In the genomic region with DNA sequence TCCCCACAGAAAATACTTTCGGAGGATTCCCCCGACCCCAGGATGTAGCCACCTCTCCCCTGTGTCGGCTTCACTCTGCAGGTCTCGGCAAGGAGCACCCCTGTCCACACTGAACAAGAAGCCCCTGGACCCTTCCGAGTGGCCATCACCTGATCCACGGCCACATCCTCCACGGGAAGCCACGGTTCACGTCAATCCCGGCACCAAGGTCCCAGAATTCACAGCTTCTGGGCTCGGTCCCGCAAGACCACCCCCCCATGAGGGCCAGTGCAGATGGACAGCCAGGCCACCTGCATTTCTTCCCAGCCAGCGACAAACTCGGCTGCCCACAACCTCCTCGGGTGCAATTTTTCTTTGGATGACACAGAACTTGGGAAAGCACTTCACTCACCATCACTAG, we compare ENCODE assay signal across 23 cellular contexts.
"Had no signal": no experiment of that assay in that cellular context is flagged by ENCODE, and none has a peak within 500 bp of the region (broad histone marks: within the 10 kb centered on the region; RNA-seq: fewer than 3 reads in every experiment).

No MANE protein-coding gene starts in this region.

- H3K9me3 ChIP-seq: MG63, SJCRH30 had no signal

- H3K36me3 ChIP-seq: MG63, SJCRH30 had no signal

- ATAC-seq: HepG2, Panc1, PC-3, SK-N-SH treated with all-trans-retinoic acid at 6 μM for 48 hours had no signal

- DNase-seq: IMR-90, Karpas-422, KG1, MG63, NCI-H1105 treated with DMSO at 0.1 percent for 48 hours, NCI-H1417 treated with DMSO at 0.1 percent for 48 hours, NCI-H187, NCI-H2029, NCI-H2081 treated with DMSO at 0.1 percent for 48 hours, NCI-H2171, NCI-H226, NCI-H446, NCI-H510A, NCI-H524 treated with DMSO at 0.1 percent for 48 hours, NCI-H69, NCI-H774, PC-3, SHP77 treated with DMSO at 0.1 percent for 48 hours, SJCRH30 had no signal

- H3K27me3 ChIP-seq: MG63 had no signal

- H3K4me3 ChIP-seq: MG63, SJCRH30 had no signal

- H3K4me1 ChIP-seq: SJCRH30 had no signal

- H3K27ac ChIP-seq: RWPE1, SJCRH30 had no signal
